In genomic region chr2:85409719-85410583, GRCh38 we compare ENCODE assay signal across 9 cellular contexts. TPM values are rescaled to one million over a fixed set of nuclear protein-coding genes. Genes with fewer than 3 reads are reported as not detected.
DNase-seq lines count a peak whose midpoint lies in the region; ATAC-seq, FAIRE-seq and TF ChIP-seq lines count a peak whose summit lies in the region.
"Had no signal": no experiment of that assay in that cellular context is flagged by ENCODE, and none has a peak within 500 bp of the region (broad histone marks: within the 10 kb centered on the region; RNA-seq: fewer than 3 reads in every experiment).

Gene CAPG (minus strand): TSS chr2:85410366. CDS start chr2:85402145, 8,221 bp downstream.

- H3K4me3 ChIP-seq in kidney (ENCODE audit: low read length in 2 of 2) = peak within 1 kb of the TSS in 1 of 2 donors; percentile 13
- H3K4me3 ChIP-seq: SJSA1 had no signal

- peaks cover 74% of the 10 kb centered on the region for H3K4me1 Mint-ChIP-seq in stimulated activated memory B cell treated with anti-CD40 and anti-IgM and Interleukin-4, amounts not matched to agents 10 μg/mL and 1 μg/mL and 100 μg/mL, for 72 hours

- no peaks in the 10 kb centered on the region for H3K9me3 Mint-ChIP-seq in activated naive CD4-positive, alpha-beta T cell treated with anti-CD3 and anti-CD28 coated beads, Interleukin-2, amount 50 U/mL, for 72 hours
- no peaks in the 10 kb centered on the region for H3K9me3 Mint-ChIP-seq in stimulated activated memory B cell treated with anti-CD40 and anti-IgM and Interleukin-4, amounts not matched to agents 10 μg/mL and 1 μg/mL and 100 μg/mL, for 72 hours

- ATAC-seq in HG02610 (IDR thresholded peaks at IDR 0.05; ENCODE audit: unreplicated experiment) = peak; percentile 36
- ATAC-seq in activated naive CD4-positive, alpha-beta T cell treated with anti-CD3 and anti-CD28 coated beads, Interleukin-2, amount 50 U/mL, for 72 hours = no peak
- ATAC-seq in stimulated activated memory B cell treated with anti-CD40 and anti-IgM and Interleukin-4, amounts not matched to agents 10 μg/mL and 1 μg/mL and 100 μg/mL, for 72 hours = peak; percentile 89

- H3K27me3 Mint-ChIP-seq in stimulated activated memory B cell treated with anti-CD40 and anti-IgM and Interleukin-4, amounts not matched to agents 10 μg/mL and 1 μg/mL and 100 μg/mL, for 72 hours = no peaks in the 10 kb centered on the region

- peaks cover 0 to 4% of the 10 kb centered on the region in 2 donors for H3K36me3 Mint-ChIP-seq in activated naive CD4-positive, alpha-beta T cell treated with anti-CD3 and anti-CD28 coated beads, Interleukin-2, amount 50 U/mL, for 72 hours
- no peaks in the 10 kb centered on the region for H3K36me3 Mint-ChIP-seq in stimulated activated memory B cell treated with anti-CD40 and anti-IgM and Interleukin-4, amounts not matched to agents 10 μg/mL and 1 μg/mL and 100 μg/mL, for 72 hours

- H3K27ac Mint-ChIP-seq in activated naive CD4-positive, alpha-beta T cell treated with anti-CD3 and anti-CD28 coated beads, Interleukin-2, amount 50 U/mL, for 72 hours = peak within 1 kb of the TSS; percentile 72 to 73
- H3K27ac Mint-ChIP-seq in stimulated activated memory B cell treated with anti-CD40 and anti-IgM and Interleukin-4, amounts not matched to agents 10 μg/mL and 1 μg/mL and 100 μg/mL, for 72 hours = peak within 1 kb of the TSS; percentile 88

- peak within 1 kb of the TSS in 1 of 2 donors; percentile 39 for H3K9ac ChIP-seq in kidney (ENCODE audit: low read length in 2 of 2)

- TF ChIP-seq CTCF in GM13976 (IDR thresholded peaks at IDR 0.05; ENCODE audit: borderline replicate concordance, control extremely low read depth, extremely low read depth, insufficient read depth, missing control alignments) (no peak), kidney (IDR thresholded peaks at IDR 0.05; ENCODE audit: borderline replicate concordance, extremely low read depth, insufficient read depth) (no peak)

- no peak for FAIRE-seq in kidney (lab: Jason Lieb, UNC)

- H3K4me1 ChIP-seq in kidney (ENCODE audit: control insufficient read depth in 1 of 2, insufficient read depth in 1 of 2, low read depth in 1 of 2, low read length in 2 of 2) = peaks cover 25 to 29% of the 10 kb centered on the region in 2 donors

- in situ Hi-C loops in GM13976 (cut with MboI; ENCODE audit: low sequenced_read_pairs, unreplicated experiment) = no loop called here

- peak; percentile 88 for DNase-seq in GM13976 (ENCODE audit: low spot score)
- peak; percentile 87 for DNase-seq in NOMO-1 treated with DMSO at 0.1 percent for 48 hours (lab: John Stamatoyannopoulos, UW; ENCODE audit: unreplicated experiment)
- DNase-seq in activated naive CD4-positive, alpha-beta T cell treated with anti-CD3 and anti-CD28 coated beads, Interleukin-2, amount 50 U/mL, for 72 hours (ENCODE audit: low spot score in 2 of 2) = no peak
- peak; percentile 93 for DNase-seq in kidney
- no peak for DNase-seq in cerebellum (ENCODE audit: low spot score)
- DNase-seq in OCI-M2 (lab: John Stamatoyannopoulos, UW; ENCODE audit: unreplicated experiment) = no peak

- peak within 1 kb of the TSS; percentile 55 to 79 for H3K27ac ChIP-seq in kidney (ENCODE audit: low read depth in 2 of 2, low read length in 2 of 2)
- H3K27ac ChIP-seq: SJSA1 had no signal

- H3K4me3 Mint-ChIP-seq in stimulated activated memory B cell treated with anti-CD40 and anti-IgM and Interleukin-4, amounts not matched to agents 10 μg/mL and 1 μg/mL and 100 μg/mL, for 72 hours = peak within 1 kb of the TSS; percentile 83

- no peaks in the 10 kb centered on the region for H3K9me3 ChIP-seq in kidney (ENCODE audit: control insufficient read depth in 1 of 2, low read length in 2 of 2)
- H3K9me3 ChIP-seq: SJSA1 had no signal

- intact Hi-C loops in kidney (cut with DNase I) = no loop called here

- no peaks in the 10 kb centered on the region for H3K36me3 ChIP-seq in kidney (ENCODE audit: control insufficient read depth in 1 of 2, insufficient read depth in 2 of 2, low read length in 2 of 2)
- H3K36me3 ChIP-seq: SJSA1 had no signal

RNA-seq across cellular contexts. Expression of gene CAPG, which starts in this region (rescaled TPM):
- total RNA-seq in activated naive CD4-positive, alpha-beta T cell treated with anti-CD3 and anti-CD28 coated beads, Interleukin-2, amount 50 U/mL, for 72 hours = 10 to 100 TPM; 38.0 to 39.8 TPM
- total RNA-seq in kidney (377 TPM), cerebellum (6.3 TPM)
- 361 TPM for polyA plus RNA-seq in kidney (ENCODE audit: insufficient read depth, low read depth, low replicate concordance)

Comparison
In these comparisons a context has a peak if more than half of its experiments do, and no peak if none do; other contexts are left out.
1. DNase-seq: peak in GM13976 (single experiment), NOMO-1 treated with DMSO at 0.1 percent for 48 hours (single experiment) and kidney (single experiment); none in activated naive CD4-positive, alpha-beta T cell treated with anti-CD3 and anti-CD28 coated beads, Interleukin-2, amount 50 U/mL, for 72 hours (0 of 2), cerebellum (single experiment) and OCI-M2 (single experiment).
2. ATAC-seq: peak in HG02610 (single experiment) and stimulated activated memory B cell treated with anti-CD40 and anti-IgM and Interleukin-4, amounts not matched to agents 10 μg/mL and 1 μg/mL and 100 μg/mL, for 72 hours (single experiment); none in activated naive CD4-positive, alpha-beta T cell treated with anti-CD3 and anti-CD28 coated beads, Interleukin-2, amount 50 U/mL, for 72 hours (0 of 2).